In genomic region chr20:63082308-63082938, GRCh38 we compare ENCODE assay signal across 8 cellular contexts.
DNase-seq lines count a peak whose midpoint lies in the region; ATAC-seq, FAIRE-seq and TF ChIP-seq lines count a peak whose summit lies in the region.

No MANE protein-coding gene starts in this region.

- H3K36me3 ChIP-seq in Panc1 (ENCODE audit: control insufficient read depth, insufficient read depth, low read length), result no peaks in the 10 kb centered on the region
- H3K36me3 ChIP-seq in pancreas, result no peaks in the 10 kb centered on the region

- no peaks in the 10 kb centered on the region for H3K36me3 Mint-ChIP-seq in effector memory CD8-positive, alpha-beta T cell (ENCODE audit: insufficient read depth)

- WGBS in pancreas, 2 donors, result 16 to 22% methylated on average over 12 to 15 of the region's 15 CpGs

- ATAC-seq in Panc1, result peak; percentile 62
- peak; percentile 31 for ATAC-seq in effector memory CD8-positive, alpha-beta T cell (replicated peaks)
- ATAC-seq in pancreas, result peak in 3 of 4 donors; percentile 43 to 84 (median 71)
- no peak for ATAC-seq in GM21717 (IDR thresholded peaks at IDR 0.05; ENCODE audit: unreplicated experiment)

- in situ Hi-C loops in Panc1 (cut with HindIII; ENCODE audit: low pct_unique_long_range_greater_than_20kb, low sequenced_read_pairs), result no loop called here

- POLR2A ChIA-PET in Panc1 (lab: Charles Lee), result no interaction called here

- intact Hi-C loops in Panc1 (cut with micrococcal nuclease; ENCODE audit: unreplicated experiment), result no loop called here
- intact Hi-C loops in pancreas (cut with DNase I), result no loop called here

- peaks cover 47 to 67% of the 10 kb centered on the region in 2 donors for H3K27me3 Mint-ChIP-seq in effector memory CD8-positive, alpha-beta T cell

- no TSS peak for BruUV-seq in Panc1 (replicated peaks; lab: Mats Ljungman, UMichigan)

- H3K9me3 Mint-ChIP-seq in effector memory CD8-positive, alpha-beta T cell, result peaks cover 4 to 22% of the 10 kb centered on the region in 2 donors

- H3K4me3 ChIP-seq in Panc1 (ENCODE audit: low read depth in 2 of 2, low read length in 2 of 2) (no peak overlapping the region), pancreas (no peak overlapping the region)

- H3K4me1 ChIP-seq in Panc1 (ENCODE audit: control insufficient read depth, insufficient read depth, low read length) (no peaks in the 10 kb centered on the region), pancreas (no peaks in the 10 kb centered on the region)

- DNase-seq in GM18507 (ENCODE audit: extremely low spot score, insufficient read length, low read depth) (peak; percentile 59), Panc1 (ENCODE audit: low read depth, low spot score) (no peak), pancreas (peak in 3 of 6 donors; percentile 27 to 71 (median 62)), NCI-H774 (lab: John Stamatoyannopoulos, UW) (no peak), NCI-H1417 treated with DMSO at 0.1 percent for 48 hours (lab: John Stamatoyannopoulos, UW) (no peak), NK-92 (lab: John Stamatoyannopoulos, UW; ENCODE audit: unreplicated experiment) (no peak)
- peak in 1 of 3 experiments; percentile 26 for DNase-seq in effector memory CD8-positive, alpha-beta T cell

- peaks cover 0 to 1% of the 10 kb centered on the region in 2 donors for H3K4me1 Mint-ChIP-seq in effector memory CD8-positive, alpha-beta T cell (ENCODE audit: low read depth in 2 of 2)

- FAIRE-seq in GM18507 (lab: Jason Lieb, UNC), result no peak
- FAIRE-seq in pancreas (lab: Jason Lieb, UNC), result no peak

- H3K9me3 ChIP-seq in Panc1 (ENCODE audit: control insufficient read depth, insufficient read depth, low read depth, low read length) (peaks cover 7% of the 10 kb centered on the region; the same call in 1 of the 2 replicates), pancreas (peaks cover 0 to 6% (median 0%) of the 10 kb centered on the region in 4 donors)

- no peak overlapping the region for H3K4me3 Mint-ChIP-seq in effector memory CD8-positive, alpha-beta T cell

- CTCF ChIA-PET in Panc1 (lab: Charles Lee), result no interaction called here

- H3K27ac Mint-ChIP-seq in effector memory CD8-positive, alpha-beta T cell, result no peak overlapping the region

- TF ChIP-seq CTCF in Panc1 (IDR thresholded peaks at IDR 0.05) (no peak), pancreas (IDR thresholded peaks at IDR 0.05) (no peak)

- H3K27me3 ChIP-seq in Panc1 (ENCODE audit: control insufficient read depth, insufficient read depth, low read length), result no peaks in the 10 kb centered on the region
- H3K27me3 ChIP-seq in pancreas, result peaks cover 0 to 3% (median 0%) of the 10 kb centered on the region in 4 donors

- H3K27ac ChIP-seq in Panc1 (ENCODE audit: low read length) (no peak overlapping the region), pancreas (no peak overlapping the region)
